Comparison of ENCODE assay signal across 24 cellular contexts in the genomic region with DNA sequence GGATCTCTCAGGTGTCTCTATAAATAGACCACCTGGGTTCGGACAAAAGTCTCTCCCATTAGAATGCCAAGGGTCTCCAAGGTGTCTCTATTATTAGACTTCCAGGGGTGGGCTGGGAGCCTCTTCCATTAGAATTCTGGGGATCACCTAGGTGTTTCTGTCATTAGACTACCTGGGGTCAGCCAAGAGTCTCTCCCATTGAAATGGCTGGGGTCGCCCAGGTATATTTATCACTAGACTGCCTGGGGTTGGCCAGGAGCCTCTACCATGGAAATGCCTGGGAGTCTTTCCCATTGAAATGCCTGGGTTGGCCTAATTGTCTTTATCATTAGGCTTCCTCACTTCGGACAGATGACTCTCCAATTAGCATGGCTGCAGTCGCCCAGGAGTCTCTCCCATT.
DNase-seq lines count a peak whose midpoint lies in the region; TF ChIP-seq lines count a peak whose summit lies in the region.
"Had no signal": no experiment of that assay in that cellular context is flagged by ENCODE, and none has a peak within 500 bp of the region (broad histone marks: within the 10 kb centered on the region; RNA-seq: fewer than 3 reads in every experiment).

No MANE protein-coding gene starts in this region.

- DNase-seq in coronary artery (ENCODE audit: low spot score) = peak; percentile 45
- peak; percentile 14 for DNase-seq in islet precursor cell
- peak; percentile 59 for DNase-seq in mesenteric fat pad (ENCODE audit: low spot score)
- DNase-seq in sigmoid colon = peak; percentile 41
- DNase-seq in stimulated activated CD4-positive, alpha-beta T cell treated with anti-CD3 and anti-CD28 coated beads, Interleukin-15, amount 100 ng/mL, for 24 hours = no peak
- no peak for DNase-seq in superior temporal gyrus (ENCODE audit: extremely low spot score)
- DNase-seq in GM19240 (ENCODE audit: insufficient read length, low spot score) = no peak
- DNase-seq: 8988T; ACHN; BE2C; C1 segment of cervical spinal cord; CD4-positive, alpha-beta memory T cell; CD4-positive, CD25-positive, alpha-beta regulatory T cell; CD8-positive, alpha-beta memory T cell; COR-L47; DMS 273 treated with DMSO at 0.1 percent for 48 hours; DMS153; DMS53; DMS79; DND-41; EL; GDM1 had no signal

- H3K27ac ChIP-seq in coronary artery = no peak overlapping the region
- H3K27ac ChIP-seq in sigmoid colon = no peak overlapping the region
- H3K27ac ChIP-seq: BLaER1 had no signal

- H3K4me1 ChIP-seq in sigmoid colon = no peaks in the 10 kb centered on the region
- H3K4me1 ChIP-seq: BE2C, BLaER1 had no signal

- no peak for TF ChIP-seq EP300 in sigmoid colon (IDR thresholded peaks at IDR 0.05)

- H3K27me3 ChIP-seq in sigmoid colon = no peaks in the 10 kb centered on the region
- H3K27me3 ChIP-seq: BE2C, BLaER1 had no signal

- 83 to 87% methylated on average over 4 of the region's 4 CpGs for WGBS in sigmoid colon, 2 donors

- intact Hi-C loops in sigmoid colon (cut with DNase I) = no loop called here

- TF ChIP-seq POLR2A in sigmoid colon (IDR thresholded peaks at IDR 0.05) = no peak

- H3K9me3 ChIP-seq in sigmoid colon = peaks cover 0 to 43% (median 0%) of the 10 kb centered on the region in 4 donors
- H3K9me3 ChIP-seq: BE2C had no signal

- H3K36me3 ChIP-seq in sigmoid colon = no peaks in the 10 kb centered on the region
- H3K36me3 ChIP-seq: BE2C, BLaER1 had no signal

- TF ChIP-seq CTCF in coronary artery (IDR thresholded peaks at IDR 0.05) (no peak), sigmoid colon (IDR thresholded peaks at IDR 0.05) (no peak)

- H3K4me3 ChIP-seq in coronary artery (no peak overlapping the region), sigmoid colon (no peak overlapping the region)
- H3K4me3 ChIP-seq: BLaER1, GM12878 had no signal

Comparison
In these comparisons a context has a peak if more than half of its experiments do, and no peak if none do; other contexts are left out.
1. DNase-seq: peak in coronary artery (single experiment), islet precursor cell (single experiment), mesenteric fat pad (single experiment) and sigmoid colon (single experiment); none in stimulated activated CD4-positive, alpha-beta T cell treated with anti-CD3 and anti-CD28 coated beads, Interleukin-15, amount 100 ng/mL, for 24 hours (single experiment), superior temporal gyrus (single experiment) and GM19240 (single experiment).